22 cellular contexts compared by ENCODE assay signal in the genomic region with DNA sequence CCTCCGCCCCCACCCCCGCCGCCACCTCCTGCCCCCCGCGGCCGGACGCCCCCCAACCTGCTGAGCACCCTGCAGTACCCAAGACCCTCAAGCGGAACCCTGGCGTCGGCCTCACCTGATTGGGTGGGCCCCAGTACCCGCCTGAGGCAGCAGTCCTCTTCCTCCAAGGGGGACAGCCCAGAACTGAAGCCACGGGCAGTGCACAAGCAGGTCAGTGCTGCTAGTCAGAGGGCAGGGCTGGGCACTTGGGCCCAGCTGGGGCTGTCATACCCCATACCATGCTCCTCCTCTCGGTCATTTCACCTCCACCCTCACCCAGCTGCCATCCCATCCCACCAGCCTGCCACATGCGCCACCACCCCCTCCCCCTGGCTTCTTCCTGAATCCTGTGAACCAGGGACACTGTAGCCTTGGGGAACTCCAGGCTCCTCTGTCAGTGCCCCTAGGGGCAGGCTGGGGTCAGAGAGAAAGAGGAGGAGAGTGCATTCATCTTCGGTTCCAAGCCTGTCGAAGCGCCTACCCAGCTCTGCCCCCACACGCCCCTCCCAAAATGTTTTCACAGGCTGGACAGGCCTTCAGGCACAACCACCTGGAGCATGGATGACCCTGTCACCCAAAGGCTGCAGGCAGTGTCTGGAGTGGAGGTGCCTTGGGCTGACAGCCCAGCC.
DNase-seq lines count a peak whose midpoint lies in the region; ATAC-seq, FAIRE-seq and TF ChIP-seq lines count a peak whose summit lies in the region.
"Had no signal": no experiment of that assay in that cellular context is flagged by ENCODE, and none has a peak within 500 bp of the region (broad histone marks: within the 10 kb centered on the region; RNA-seq: fewer than 3 reads in every experiment).

No MANE protein-coding gene starts in this region.

- DNase-seq in right lobe of liver (no peak), HepG2 (ENCODE audit: low spot score) (no peak), left cardiac atrium (peak; percentile 12), psoas muscle (no peak), uterus (no peak), esophagus muscularis mucosa (ENCODE audit: extremely low spot score) (no peak), GM12891 (ENCODE audit: insufficient read length, low spot score) (no peak)
- DNase-seq in activated CD4-positive, alpha-beta T cell treated with anti-CD3 and anti-CD28 coated beads for 48 hours = no peak
- DNase-seq: activated CD4-positive, alpha-beta T cell treated with anti-CD3 and anti-CD28 coated beads for 4 hours; colonic mucosa; EL; Karpas-422; NCI-H146; NCI-H2171; NCI-H526 treated with DMSO at 0.1 percent for 48 hours; stimulated activated CD4-positive, alpha-beta T cell treated with anti-CD3 and anti-CD28 coated beads, Interleukin-2, amount 100 ng/mL, for 48 hours had no signal

- H3K9me3 ChIP-seq in right lobe of liver (no peaks in the 10 kb centered on the region), HepG2 (ENCODE audit: low read length) (no peaks in the 10 kb centered on the region), psoas muscle (no peaks in the 10 kb centered on the region), uterus (no peaks in the 10 kb centered on the region), esophagus muscularis mucosa (peaks cover 0 to 6% (median 0%) of the 10 kb centered on the region in 4 donors)
- H3K9me3 ChIP-seq: colonic mucosa, HAP-1, prostate gland had no signal

- WGBS in right lobe of liver (ENCODE audit: insufficient coverage, low coverage, low lambda C conversion rate, missing lambda C conversion rate) = 61% methylated on average over 5 of the region's 18 CpGs
- WGBS in HepG2 (ENCODE audit: low lambda C conversion rate) = 97% methylated on average over 6 of the region's 18 CpGs
- 55 to 82% (median 60%) methylated on average over 11 to 18 of the region's 18 CpGs for WGBS in psoas muscle, 3 donors
- 86% methylated on average over 9 of the region's 18 CpGs for WGBS in esophagus muscularis mucosa

- H3K9ac ChIP-seq in HepG2 (ENCODE audit: insufficient read depth, low read depth, low read length) = no peak overlapping the region

- FAIRE-seq in HepG2 (lab: Jason Lieb, UNC) (no peak), GM12891 (lab: Jason Lieb, UNC) (no peak)
- FAIRE-seq: frontal cortex, islet of Langerhans had no signal

- CTCF ChIA-PET in HepG2 (lab: Yijun Ruan, JAX; ENCODE audit: low intra/inter-chr PET ratio, low total read pairs) = no interaction called here

- peaks cover 0 to 32% (median 14%) of the 10 kb centered on the region in 4 donors for H3K36me3 ChIP-seq in right lobe of liver
- peaks cover 41 to 92% of the 10 kb centered on the region in 2 experiments for H3K36me3 ChIP-seq in HepG2 (replicated peaks in 1 of 2; ENCODE audit: control insufficient read depth in 1 of 2, insufficient read depth in 2 of 2, low read length in 2 of 2)
- H3K36me3 ChIP-seq in psoas muscle (ENCODE audit: insufficient read depth in 1 of 2, low read depth in 1 of 2) = peaks cover 10 to 94% of the 10 kb centered on the region in 2 donors
- no peaks in the 10 kb centered on the region for H3K36me3 ChIP-seq in uterus
- peaks cover 76 to 100% (median 91%) of the 10 kb centered on the region in 4 donors for H3K36me3 ChIP-seq in esophagus muscularis mucosa

- H3K4me3 ChIP-seq in right lobe of liver (no peak overlapping the region), HepG2 (replicated peaks in 1 of 3; ENCODE audit: insufficient read depth in 1 of 3, low read depth in 2 of 3, low read length in 3 of 3) (no peak overlapping the region), psoas muscle (no peak overlapping the region), uterus (no peak overlapping the region), esophagus muscularis mucosa (no peak overlapping the region)
- H3K4me3 ChIP-seq: colonic mucosa, HAP-1, prostate gland, SK-N-MC had no signal

- no peak overlapping the region for H3K4me2 ChIP-seq in HepG2 (ENCODE audit: low read depth, low read length)

- H3K4me1 ChIP-seq in right lobe of liver (peaks cover 0 to 27% (median 7%) of the 10 kb centered on the region in 4 donors), HepG2 (ENCODE audit: insufficient read depth, low read length) (no peaks in the 10 kb centered on the region), psoas muscle (peaks cover 37% of the 10 kb centered on the region), uterus (peaks cover 4 to 28% of the 10 kb centered on the region in 2 donors), esophagus muscularis mucosa (peaks cover 14 to 29% (median 19%) of the 10 kb centered on the region in 4 donors)
- H3K4me1 ChIP-seq: colonic mucosa, HAP-1, prostate gland had no signal

- no peak overlapping the region for H2AFZ ChIP-seq in HepG2 (ENCODE audit: low read length)

- no peak for TF ChIP-seq RAD21 in HepG2 (CRISPR knock-in tag; IDR thresholded peaks at IDR 0.05)

- POLR2A ChIA-PET in HepG2 (lab: Yijun Ruan, JAX) = no interaction called here

- BruUV-seq in HepG2 (replicated peaks; lab: Mats Ljungman, UMichigan) = no TSS peak

- in situ Hi-C loops in HepG2 (cut with HindIII; ENCODE audit: extremely low pct_ligation_motif_present, low pct_unique_long_range_greater_than_20kb) = no loop called here

- TF ChIP-seq EP300 in HepG2 (IDR thresholded peaks at IDR 0.05; ENCODE audit: low read depth in 2 of 2, low read length in 2 of 2) (no peak), HepG2 (CRISPR knock-in tag; IDR thresholded peaks at IDR 0.05; ENCODE audit: borderline replicate concordance) (no peak), esophagus muscularis mucosa (IDR thresholded peaks at IDR 0.05) (no peak)

- no peaks in the 10 kb centered on the region for H3K27me3 ChIP-seq in right lobe of liver
- H3K27me3 ChIP-seq in HepG2 (ENCODE audit: control insufficient read depth in 1 of 2, insufficient read depth in 2 of 2, low read length in 2 of 2) = no peaks in the 10 kb centered on the region
- no peaks in the 10 kb centered on the region for H3K27me3 ChIP-seq in psoas muscle (ENCODE audit: insufficient read depth in 3 of 3, low read length in 2 of 3)
- no peaks in the 10 kb centered on the region for H3K27me3 ChIP-seq in uterus
- no peaks in the 10 kb centered on the region for H3K27me3 ChIP-seq in esophagus muscularis mucosa
- H3K27me3 ChIP-seq: colonic mucosa had no signal

- peak; percentile 18 to 56 (median 36) for ATAC-seq in right lobe of liver
- no peak for ATAC-seq in HepG2
- ATAC-seq in left cardiac atrium = no peak
- peak; percentile 11 to 21 (median 14) for ATAC-seq in psoas muscle
- ATAC-seq: stimulated activated memory B cell treated with anti-CD40 and anti-IgM and Interleukin-4, amounts not matched to agents 10 μg/mL and 1 μg/mL and 100 μg/mL, for 72 hours had no signal

- no peaks in the 10 kb centered on the region for H4K20me1 ChIP-seq in HepG2 (ENCODE audit: insufficient read depth, low read length)

- H3K27ac ChIP-seq in right lobe of liver (peak overlapping the region in 2 of 3 donors; percentile 25 to 43), HepG2 (ENCODE audit: extremely low read length, insufficient read depth, low read length) (no peak overlapping the region), psoas muscle (peak overlapping the region; percentile 56), uterus (peak overlapping the region; percentile 89), esophagus muscularis mucosa (replicated peaks in 1 of 4) (peak overlapping the region in 1 of 4 donors; percentile 13)
- H3K27ac ChIP-seq: colonic mucosa, prostate gland, SK-N-MC had no signal

- TF ChIP-seq CTCF in right lobe of liver (IDR thresholded peaks at IDR 0.05) = no peak
- TF ChIP-seq CTCF in HepG2 (CRISPR knock-in tag; IDR thresholded peaks at IDR 0.05) = no peak
- no peak for TF ChIP-seq CTCF in psoas muscle (IDR thresholded peaks at IDR 0.05)
- no peak for TF ChIP-seq CTCF in uterus (IDR thresholded peaks at IDR 0.05)
- TF ChIP-seq CTCF in esophagus muscularis mucosa (IDR thresholded peaks at IDR 0.05) = no peak

- H3K79me2 ChIP-seq in HepG2 (ENCODE audit: insufficient read depth, low read length) = no peaks in the 10 kb centered on the region

- TF ChIP-seq POLR2A in right lobe of liver (IDR thresholded peaks at IDR 0.05) (no peak), HepG2 (IDR thresholded peaks at IDR 0.05; ENCODE audit: insufficient read depth in 1 of 2, low read depth in 2 of 2, low read length in 2 of 2) (no peak), uterus (IDR thresholded peaks at IDR 0.05) (no peak), esophagus muscularis mucosa (IDR thresholded peaks at IDR 0.05; ENCODE audit: low read depth) (no peak), GM12891 (IDR thresholded peaks at IDR 0.05; ENCODE audit: low read depth, low read length) (no peak)

- intact Hi-C loops in right lobe of liver (cut with DNase I) = no loop called here
- intact Hi-C loops in HepG2 (cut with micrococcal nuclease; ENCODE audit: unreplicated experiment) = no loop called here
- intact Hi-C loops in left cardiac atrium (cut with DNase I) = no loop called here
- intact Hi-C loops in psoas muscle (cut with DNase I) = no loop called here
- intact Hi-C loops in uterus (cut with DNase I; ENCODE audit: low total_unique reads) = no loop called here
- intact Hi-C loops in esophagus muscularis mucosa (cut with DNase I) = loop anchor here (10.0 kb wide), 1 partner anchor 131 kb away; no protein-coding TSS in a partner anchor

TF ChIP-seq in HepG2, 621 proteins besides CTCF, POLR2A, EP300 and RAD21 (continues in another document):
- no peak for TF ChIP-seq ZFP37 (CRISPR knock-in tag; IDR thresholded peaks at IDR 0.05; ENCODE audit: borderline replicate concordance)

TF ChIP-seq in GM12891, 5 proteins besides CTCF, POLR2A, EP300 and RAD21:
- TF ChIP-seq POLR2AphosphoS5 (IDR thresholded peaks at IDR 0.05; ENCODE audit: low read depth, low read length) = no peak
- TF ChIP-seq SPI1 (IDR thresholded peaks at IDR 0.05; ENCODE audit: low read depth, low read length) = no peak
- TF ChIP-seq PAX5 (IDR thresholded peaks at IDR 0.05; ENCODE audit: insufficient read depth, low read length, severe bottlenecking) = no peak
- no peak for TF ChIP-seq TAF1 (IDR thresholded peaks at IDR 0.05; ENCODE audit: low read depth, low read length)
- no peak for TF ChIP-seq POU2F2 (IDR thresholded peaks at IDR 0.05; ENCODE audit: low read depth, low read length)
TF ChIP-seq in GM12891: peak in this region for 0.

Comparison
In these comparisons a context has a peak if more than half of its experiments do, and no peak if none do; other contexts are left out.
1. ATAC-seq: peak in right lobe of liver (4 of 4) and psoas muscle (4 of 4); none in HepG2 (single experiment) and left cardiac atrium (0 of 2).